ENCODE assay signal across 1 cellular context in genomic region chr6:163940705-163941470, GRCh38.
TF ChIP-seq lines count a peak whose summit lies in the region.

No MANE protein-coding gene starts in this region.

TF ChIP-seq in WTC11, 78 proteins besides CTCF, POLR2A, EP300 and RAD21 (continued from another document and continues in another):
- 0 out of 2 replicates have a peak, but pooled peaks have one; percentile 14 for TF ChIP-seq ETV6 (CRISPR knock-in tag; IDR thresholded peaks at IDR 0.05)
- no peak for TF ChIP-seq ZNF416 (CRISPR knock-in tag; IDR thresholded peaks at IDR 0.05)
- TF ChIP-seq FOXK1 (CRISPR knock-in tag; IDR thresholded peaks at IDR 0.05): no peak
- TF ChIP-seq PRRX2 (CRISPR knock-in tag; IDR thresholded peaks at IDR 0.05): no peak
- no peak for TF ChIP-seq MYBL2 (CRISPR knock-in tag; IDR thresholded peaks at IDR 0.05)
- TF ChIP-seq, protein P1, sequence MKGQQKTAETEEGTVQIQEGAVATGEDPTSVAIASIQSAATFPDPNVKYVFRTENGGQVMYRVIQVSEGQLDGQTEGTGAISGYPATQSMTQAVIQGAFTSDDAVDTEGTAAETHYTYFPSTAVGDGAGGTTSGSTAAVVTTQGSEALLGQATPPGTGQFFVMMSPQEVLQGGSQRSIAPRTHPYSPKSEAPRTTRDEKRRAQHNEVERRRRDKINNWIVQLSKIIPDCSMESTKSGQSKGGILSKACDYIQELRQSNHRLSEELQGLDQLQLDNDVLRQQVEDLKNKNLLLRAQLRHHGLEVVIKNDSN (CRISPR knock-in tag; IDR thresholded peaks at IDR 0.05): no peak
- peak; percentile 80; the same call in 1 of the 2 replicates for TF ChIP-seq EMX1 (CRISPR knock-in tag; IDR thresholded peaks at IDR 0.05)
- TF ChIP-seq ZNF423 (CRISPR knock-in tag; IDR thresholded peaks at IDR 0.05): peak; percentile 82
- TF ChIP-seq ZSCAN18 (CRISPR knock-in tag; IDR thresholded peaks at IDR 0.05): peak; percentile 95
- no peak for TF ChIP-seq IRF2 (CRISPR knock-in tag; IDR thresholded peaks at IDR 0.05; ENCODE audit: borderline replicate concordance, low read depth)
- TF ChIP-seq ATF1 (CRISPR knock-in tag; IDR thresholded peaks at IDR 0.05): no peak
- no peak for TF ChIP-seq ZNF263 (CRISPR knock-in tag; IDR thresholded peaks at IDR 0.05; ENCODE audit: low read depth)
- no peak for TF ChIP-seq ESRRA (CRISPR knock-in tag; IDR thresholded peaks at IDR 0.05; ENCODE audit: borderline replicate concordance)
- no peak for TF ChIP-seq OVOL2 (CRISPR knock-in tag; IDR thresholded peaks at IDR 0.05; ENCODE audit: borderline replicate concordance)
- TF ChIP-seq, protein P2, sequence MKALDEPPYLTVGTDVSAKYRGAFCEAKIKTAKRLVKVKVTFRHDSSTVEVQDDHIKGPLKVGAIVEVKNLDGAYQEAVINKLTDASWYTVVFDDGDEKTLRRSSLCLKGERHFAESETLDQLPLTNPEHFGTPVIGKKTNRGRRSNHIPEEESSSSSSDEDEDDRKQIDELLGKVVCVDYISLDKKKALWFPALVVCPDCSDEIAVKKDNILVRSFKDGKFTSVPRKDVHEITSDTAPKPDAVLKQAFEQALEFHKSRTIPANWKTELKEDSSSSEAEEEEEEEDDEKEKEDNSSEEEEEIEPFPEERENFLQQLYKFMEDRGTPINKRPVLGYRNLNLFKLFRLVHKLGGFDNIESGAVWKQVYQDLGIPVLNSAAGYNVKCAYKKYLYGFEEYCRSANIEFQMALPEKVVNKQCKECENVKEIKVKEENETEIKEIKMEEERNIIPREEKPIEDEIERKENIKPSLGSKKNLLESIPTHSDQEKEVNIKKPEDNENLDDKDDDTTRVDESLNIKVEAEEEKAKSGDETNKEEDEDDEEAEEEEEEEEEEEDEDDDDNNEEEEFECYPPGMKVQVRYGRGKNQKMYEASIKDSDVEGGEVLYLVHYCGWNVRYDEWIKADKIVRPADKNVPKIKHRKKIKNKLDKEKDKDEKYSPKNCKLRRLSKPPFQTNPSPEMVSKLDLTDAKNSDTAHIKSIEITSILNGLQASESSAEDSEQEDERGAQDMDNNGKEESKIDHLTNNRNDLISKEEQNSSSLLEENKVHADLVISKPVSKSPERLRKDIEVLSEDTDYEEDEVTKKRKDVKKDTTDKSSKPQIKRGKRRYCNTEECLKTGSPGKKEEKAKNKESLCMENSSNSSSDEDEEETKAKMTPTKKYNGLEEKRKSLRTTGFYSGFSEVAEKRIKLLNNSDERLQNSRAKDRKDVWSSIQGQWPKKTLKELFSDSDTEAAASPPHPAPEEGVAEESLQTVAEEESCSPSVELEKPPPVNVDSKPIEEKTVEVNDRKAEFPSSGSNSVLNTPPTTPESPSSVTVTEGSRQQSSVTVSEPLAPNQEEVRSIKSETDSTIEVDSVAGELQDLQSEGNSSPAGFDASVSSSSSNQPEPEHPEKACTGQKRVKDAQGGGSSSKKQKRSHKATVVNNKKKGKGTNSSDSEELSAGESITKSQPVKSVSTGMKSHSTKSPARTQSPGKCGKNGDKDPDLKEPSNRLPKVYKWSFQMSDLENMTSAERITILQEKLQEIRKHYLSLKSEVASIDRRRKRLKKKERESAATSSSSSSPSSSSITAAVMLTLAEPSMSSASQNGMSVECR (CRISPR knock-in tag; IDR thresholded peaks at IDR 0.05; ENCODE audit: borderline replicate concordance): no peak
- TF ChIP-seq TEAD1 (CRISPR knock-in tag; IDR thresholded peaks at IDR 0.05): peak; percentile 86; the same call in 1 of the 2 replicates
- TF ChIP-seq, protein P3, sequence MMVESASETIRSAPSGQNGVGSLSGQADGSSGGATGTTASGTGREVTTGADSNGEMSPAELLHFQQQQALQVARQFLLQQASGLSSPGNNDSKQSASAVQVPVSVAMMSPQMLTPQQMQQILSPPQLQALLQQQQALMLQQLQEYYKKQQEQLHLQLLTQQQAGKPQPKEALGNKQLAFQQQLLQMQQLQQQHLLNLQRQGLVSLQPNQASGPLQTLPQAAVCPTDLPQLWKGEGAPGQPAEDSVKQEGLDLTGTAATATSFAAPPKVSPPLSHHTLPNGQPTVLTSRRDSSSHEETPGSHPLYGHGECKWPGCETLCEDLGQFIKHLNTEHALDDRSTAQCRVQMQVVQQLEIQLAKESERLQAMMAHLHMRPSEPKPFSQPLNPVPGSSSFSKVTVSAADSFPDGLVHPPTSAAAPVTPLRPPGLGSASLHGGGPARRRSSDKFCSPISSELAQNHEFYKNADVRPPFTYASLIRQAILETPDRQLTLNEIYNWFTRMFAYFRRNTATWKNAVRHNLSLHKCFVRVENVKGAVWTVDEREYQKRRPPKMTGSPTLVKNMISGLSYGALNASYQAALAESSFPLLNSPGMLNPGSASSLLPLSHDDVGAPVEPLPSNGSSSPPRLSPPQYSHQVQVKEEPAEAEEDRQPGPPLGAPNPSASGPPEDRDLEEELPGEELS (CRISPR knock-in tag; IDR thresholded peaks at IDR 0.05): no peak
- no peak for TF ChIP-seq CREB1 (CRISPR knock-in tag; IDR thresholded peaks at IDR 0.05)
- TF ChIP-seq ZNF138 (CRISPR knock-in tag; conservative IDR thresholded peaks at IDR 0.05): no peak
- TF ChIP-seq CREM (CRISPR knock-in tag; IDR thresholded peaks at IDR 0.05): no peak
- TF ChIP-seq ZNF219 (CRISPR knock-in tag; IDR thresholded peaks at IDR 0.05; ENCODE audit: borderline replicate concordance): no peak
- TF ChIP-seq, protein P4, sequence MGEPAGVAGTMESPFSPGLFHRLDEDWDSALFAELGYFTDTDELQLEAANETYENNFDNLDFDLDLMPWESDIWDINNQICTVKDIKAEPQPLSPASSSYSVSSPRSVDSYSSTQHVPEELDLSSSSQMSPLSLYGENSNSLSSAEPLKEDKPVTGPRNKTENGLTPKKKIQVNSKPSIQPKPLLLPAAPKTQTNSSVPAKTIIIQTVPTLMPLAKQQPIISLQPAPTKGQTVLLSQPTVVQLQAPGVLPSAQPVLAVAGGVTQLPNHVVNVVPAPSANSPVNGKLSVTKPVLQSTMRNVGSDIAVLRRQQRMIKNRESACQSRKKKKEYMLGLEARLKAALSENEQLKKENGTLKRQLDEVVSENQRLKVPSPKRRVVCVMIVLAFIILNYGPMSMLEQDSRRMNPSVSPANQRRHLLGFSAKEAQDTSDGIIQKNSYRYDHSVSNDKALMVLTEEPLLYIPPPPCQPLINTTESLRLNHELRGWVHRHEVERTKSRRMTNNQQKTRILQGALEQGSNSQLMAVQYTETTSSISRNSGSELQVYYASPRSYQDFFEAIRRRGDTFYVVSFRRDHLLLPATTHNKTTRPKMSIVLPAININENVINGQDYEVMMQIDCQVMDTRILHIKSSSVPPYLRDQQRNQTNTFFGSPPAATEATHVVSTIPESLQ (CRISPR knock-in tag; IDR thresholded peaks at IDR 0.05): no peak
- no peak for TF ChIP-seq GABPB1 (CRISPR knock-in tag; IDR thresholded peaks at IDR 0.05)
- no peak for TF ChIP-seq NFYB (CRISPR knock-in tag; conservative IDR thresholded peaks at IDR 0.05; ENCODE audit: low read depth)
- TF ChIP-seq SMAD4 (CRISPR knock-in tag; IDR thresholded peaks at IDR 0.05): no peak
- TF ChIP-seq, protein P5, sequence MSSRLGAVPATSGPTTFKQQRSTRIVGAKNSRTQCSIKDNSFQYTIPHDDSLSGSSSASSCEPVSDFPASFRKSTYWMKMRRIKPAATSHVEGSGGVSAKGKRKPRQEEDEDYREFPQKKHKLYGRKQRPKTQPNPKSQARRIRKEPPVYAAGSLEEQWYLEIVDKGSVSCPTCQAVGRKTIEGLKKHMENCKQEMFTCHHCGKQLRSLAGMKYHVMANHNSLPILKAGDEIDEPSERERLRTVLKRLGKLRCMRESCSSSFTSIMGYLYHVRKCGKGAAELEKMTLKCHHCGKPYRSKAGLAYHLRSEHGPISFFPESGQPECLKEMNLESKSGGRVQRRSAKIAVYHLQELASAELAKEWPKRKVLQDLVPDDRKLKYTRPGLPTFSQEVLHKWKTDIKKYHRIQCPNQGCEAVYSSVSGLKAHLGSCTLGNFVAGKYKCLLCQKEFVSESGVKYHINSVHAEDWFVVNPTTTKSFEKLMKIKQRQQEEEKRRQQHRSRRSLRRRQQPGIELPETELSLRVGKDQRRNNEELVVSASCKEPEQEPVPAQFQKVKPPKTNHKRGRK (CRISPR knock-in tag; IDR thresholded peaks at IDR 0.05; ENCODE audit: borderline replicate concordance): no peak
- TF ChIP-seq GTF2I (CRISPR knock-in tag; conservative IDR thresholded peaks at IDR 0.05): no peak
- TF ChIP-seq JAZF1 (CRISPR knock-in tag; IDR thresholded peaks at IDR 0.05): no peak
- TF ChIP-seq TP53 (CRISPR knock-in tag; IDR thresholded peaks at IDR 0.05): no peak
- TF ChIP-seq, protein P6, sequence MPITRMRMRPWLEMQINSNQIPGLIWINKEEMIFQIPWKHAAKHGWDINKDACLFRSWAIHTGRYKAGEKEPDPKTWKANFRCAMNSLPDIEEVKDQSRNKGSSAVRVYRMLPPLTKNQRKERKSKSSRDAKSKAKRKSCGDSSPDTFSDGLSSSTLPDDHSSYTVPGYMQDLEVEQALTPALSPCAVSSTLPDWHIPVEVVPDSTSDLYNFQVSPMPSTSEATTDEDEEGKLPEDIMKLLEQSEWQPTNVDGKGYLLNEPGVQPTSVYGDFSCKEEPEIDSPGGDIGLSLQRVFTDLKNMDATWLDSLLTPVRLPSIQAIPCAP (CRISPR knock-in tag; IDR thresholded peaks at IDR 0.05): no peak
- TF ChIP-seq NFATC4 (CRISPR knock-in tag; IDR thresholded peaks at IDR 0.05): no peak
- TF ChIP-seq FOXJ3 (CRISPR knock-in tag; IDR thresholded peaks at IDR 0.05; ENCODE audit: borderline replicate concordance): no peak
- TF ChIP-seq NR3C1 (CRISPR knock-in tag; conservative IDR thresholded peaks at IDR 0.05; ENCODE audit: low read depth): no peak
- no peak for TF ChIP-seq ELF4 (CRISPR knock-in tag; IDR thresholded peaks at IDR 0.05; ENCODE audit: low read depth)
- peak; percentile 81; the same call in 1 of the 2 replicates for TF ChIP-seq ZNF532 (CRISPR knock-in tag; IDR thresholded peaks at IDR 0.05; ENCODE audit: borderline replicate concordance)
- TF ChIP-seq E2F4 (CRISPR knock-in tag; IDR thresholded peaks at IDR 0.05; ENCODE audit: borderline replicate concordance, low read depth): no peak
- TF ChIP-seq TCF7 (CRISPR knock-in tag; IDR thresholded peaks at IDR 0.05; ENCODE audit: low read depth): no peak
- TF ChIP-seq, protein P7, sequence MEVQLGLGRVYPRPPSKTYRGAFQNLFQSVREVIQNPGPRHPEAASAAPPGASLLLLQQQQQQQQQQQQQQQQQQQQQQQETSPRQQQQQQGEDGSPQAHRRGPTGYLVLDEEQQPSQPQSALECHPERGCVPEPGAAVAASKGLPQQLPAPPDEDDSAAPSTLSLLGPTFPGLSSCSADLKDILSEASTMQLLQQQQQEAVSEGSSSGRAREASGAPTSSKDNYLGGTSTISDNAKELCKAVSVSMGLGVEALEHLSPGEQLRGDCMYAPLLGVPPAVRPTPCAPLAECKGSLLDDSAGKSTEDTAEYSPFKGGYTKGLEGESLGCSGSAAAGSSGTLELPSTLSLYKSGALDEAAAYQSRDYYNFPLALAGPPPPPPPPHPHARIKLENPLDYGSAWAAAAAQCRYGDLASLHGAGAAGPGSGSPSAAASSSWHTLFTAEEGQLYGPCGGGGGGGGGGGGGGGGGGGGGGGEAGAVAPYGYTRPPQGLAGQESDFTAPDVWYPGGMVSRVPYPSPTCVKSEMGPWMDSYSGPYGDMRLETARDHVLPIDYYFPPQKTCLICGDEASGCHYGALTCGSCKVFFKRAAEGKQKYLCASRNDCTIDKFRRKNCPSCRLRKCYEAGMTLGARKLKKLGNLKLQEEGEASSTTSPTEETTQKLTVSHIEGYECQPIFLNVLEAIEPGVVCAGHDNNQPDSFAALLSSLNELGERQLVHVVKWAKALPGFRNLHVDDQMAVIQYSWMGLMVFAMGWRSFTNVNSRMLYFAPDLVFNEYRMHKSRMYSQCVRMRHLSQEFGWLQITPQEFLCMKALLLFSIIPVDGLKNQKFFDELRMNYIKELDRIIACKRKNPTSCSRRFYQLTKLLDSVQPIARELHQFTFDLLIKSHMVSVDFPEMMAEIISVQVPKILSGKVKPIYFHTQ (CRISPR knock-in tag; IDR thresholded peaks at IDR 0.05): peak; percentile 50; the same call in 1 of the 2 replicates
